In the genomic region with DNA sequence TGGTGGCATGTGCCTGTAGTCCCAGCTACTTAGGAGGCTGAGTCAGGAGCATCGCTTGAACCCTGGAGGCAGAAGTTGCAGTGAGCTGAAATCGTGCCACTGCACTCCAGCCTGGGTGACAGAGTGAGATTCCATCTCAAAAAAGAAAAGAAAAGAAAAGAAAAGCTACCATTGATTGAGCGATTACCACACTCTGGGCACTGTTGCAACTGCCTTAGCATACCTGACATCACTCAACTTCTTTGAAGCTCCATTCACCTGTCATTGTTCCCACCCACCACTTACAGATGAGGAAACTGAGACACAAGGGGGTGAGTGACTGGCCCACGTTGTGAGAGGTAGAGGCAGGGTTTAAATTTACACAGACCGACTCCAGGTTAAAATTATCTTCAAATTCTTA, we compare ENCODE assay signal across 11 cellular contexts.
"Had no signal": no experiment of that assay in that cellular context is flagged by ENCODE, and none has a peak within 500 bp of the region (broad histone marks: within the 10 kb centered on the region; RNA-seq: fewer than 3 reads in every experiment).

No MANE protein-coding gene starts in this region.

- H3K4me2 ChIP-seq: GM23338 had no signal

- ATAC-seq: GM23338, HCT116 had no signal

- DNase-seq: GM23248, GOT3, H7, H9, HCEC 1CT, HFFc6 had no signal

- H2AFZ ChIP-seq: GM23248, GM23338 had no signal

- H3K4me1 ChIP-seq: HAP-1 had no signal

- H3K4me3 ChIP-seq: GM23248, GM23338, HAP-1 had no signal

- H3K27ac ChIP-seq: GM23248 had no signal

- H3K9ac ChIP-seq: GM23248 had no signal

- H3K36me3 ChIP-seq: HAP-1 had no signal

- FAIRE-seq: H1, H54 had no signal
